In genomic region chr6:167505782-167506181, GRCh38 we compare ENCODE assay signal across 25 cellular contexts.
DNase-seq lines count a peak whose midpoint lies in the region; ATAC-seq, FAIRE-seq and TF ChIP-seq lines count a peak whose summit lies in the region.
"Had no signal": no experiment of that assay in that cellular context is flagged by ENCODE, and none has a peak within 500 bp of the region (broad histone marks: within the 10 kb centered on the region; RNA-seq: fewer than 3 reads in every experiment).

No MANE protein-coding gene starts in this region.

- peak; percentile 17 for ATAC-seq in lung (ENCODE audit: insufficient read depth, low FRiP score)
- no peak for ATAC-seq in HG02798 (IDR thresholded peaks at IDR 0.05; ENCODE audit: poor library complexity, unreplicated experiment)
- ATAC-seq in right cardiac atrium = no peak
- ATAC-seq: A549 had no signal

- H3K4me3 ChIP-seq in BLaER1 (no peak overlapping the region), SJCRH30 (no peak overlapping the region), lung (no peak overlapping the region), right cardiac atrium (ENCODE audit: low read length) (no peak overlapping the region)
- H3K4me3 ChIP-seq: A549, GM23248 had no signal

- H3K27me3 ChIP-seq in BLaER1 = no peaks in the 10 kb centered on the region
- no peaks in the 10 kb centered on the region for H3K27me3 ChIP-seq in SJCRH30
- no peaks in the 10 kb centered on the region for H3K27me3 ChIP-seq in lung (ENCODE audit: control insufficient read depth, insufficient read depth)
- H3K27me3 ChIP-seq in right cardiac atrium (ENCODE audit: control insufficient read depth, insufficient read depth) = no peaks in the 10 kb centered on the region

- H3K4me2 ChIP-seq in BLaER1 = peak overlapping the region; percentile 74
- H3K4me2 ChIP-seq: A549 had no signal

- H3K9ac ChIP-seq in BLaER1 = no peak overlapping the region
- H3K9ac ChIP-seq: GM23248 had no signal

- intact Hi-C loops in right cardiac atrium (cut with DNase I) = no loop called here

- H3K27ac ChIP-seq in BLaER1 = 0 out of 2 replicates have a peak overlapping the region, but pooled peaks have one; percentile 34
- no peak overlapping the region for H3K27ac ChIP-seq in SJCRH30
- H3K27ac ChIP-seq in lung (ENCODE audit: low read depth in 1 of 2, low read length in 1 of 2) = no peak overlapping the region
- no peak overlapping the region for H3K27ac ChIP-seq in right cardiac atrium (ENCODE audit: low read length)
- H3K27ac ChIP-seq: A549, C4-2B, GM23248, RWPE1 had no signal

- no peak for TF ChIP-seq POLR2A in GM12891 (IDR thresholded peaks at IDR 0.05; ENCODE audit: low read depth, low read length)

- no peak for TF ChIP-seq CTCF in lung (IDR thresholded peaks at IDR 0.05; ENCODE audit: control extremely low read depth, extremely low read depth)

- H3K4me1 ChIP-seq in BLaER1 (peaks cover 75% of the 10 kb centered on the region), SJCRH30 (no peaks in the 10 kb centered on the region), lung (ENCODE audit: control insufficient read depth in 2 of 2, insufficient read depth in 2 of 2, low read length in 2 of 2) (peaks cover 0 to 16% of the 10 kb centered on the region in 2 donors), right cardiac atrium (ENCODE audit: control insufficient read depth, insufficient read depth, low read length) (no peaks in the 10 kb centered on the region)
- H3K4me1 ChIP-seq: A549 had no signal

- FAIRE-seq in GM12891 (lab: Jason Lieb, UNC) = no peak
- FAIRE-seq: A549 had no signal

- H4K20me1 ChIP-seq in BLaER1 = no peaks in the 10 kb centered on the region

- H3K36me3 ChIP-seq in BLaER1 = no peaks in the 10 kb centered on the region
- no peaks in the 10 kb centered on the region for H3K36me3 ChIP-seq in SJCRH30
- no peaks in the 10 kb centered on the region for H3K36me3 ChIP-seq in lung (ENCODE audit: control insufficient read depth in 2 of 2, insufficient read depth in 2 of 2, low read length in 2 of 2)

- DNase-seq in GM12891 (ENCODE audit: insufficient read length, low spot score) = no peak
- DNase-seq in SJCRH30 = peak; percentile 26 to 47
- no peak for DNase-seq in lung (ENCODE audit: low spot score)
- DNase-seq in hippocampal formation (lab: John Stamatoyannopoulos, UW) = no peak
- no peak for DNase-seq in right cardiac atrium
- DNase-seq: AML-193; CD8-positive, alpha-beta memory T cell; DMS153; DND-41; GM23248; H7; IMR-90; NCI-H1092; NCI-H1436; NCI-H187; NCI-H2081 treated with DMSO at 0.1 percent for 48 hours; NCI-H446 treated with DMSO at 0.1 percent for 48 hours; NCI-H69; SHP77; T-helper 1 cell had no signal

- H3K9me3 ChIP-seq in BLaER1 = no peaks in the 10 kb centered on the region
- H3K9me3 ChIP-seq in SJCRH30 (replicated peaks) = no peaks in the 10 kb centered on the region
- H3K9me3 ChIP-seq in lung (ENCODE audit: control insufficient read depth in 2 of 2, insufficient read depth in 1 of 2, low read length in 1 of 2) = no peaks in the 10 kb centered on the region
- no peaks in the 10 kb centered on the region for H3K9me3 ChIP-seq in right cardiac atrium (ENCODE audit: control insufficient read depth, low read length)
- H3K9me3 ChIP-seq: A549 had no signal

- 70 to 73% methylated on average over 13 of the region's 13 CpGs for WGBS in lung, 2 donors
- 74% methylated on average over 13 of the region's 13 CpGs for WGBS in right cardiac atrium

TF ChIP-seq in GM12891, 5 proteins besides CTCF, POLR2A, EP300 and RAD21:
- TF ChIP-seq POU2F2 (IDR thresholded peaks at IDR 0.05; ENCODE audit: low read depth, low read length) (no peak), SPI1 (IDR thresholded peaks at IDR 0.05; ENCODE audit: low read depth, low read length) (peak; percentile 54; the same call in 1 of the 2 replicates)

Comparison
In these comparisons a context has a peak if more than half of its experiments do, and no peak if none do; other contexts are left out.
1. DNase-seq: peak in SJCRH30 (2 of 2); none in GM12891 (single experiment), lung (single experiment), hippocampal formation (0 of 2) and right cardiac atrium (0 of 3).